ENCODE assay signal across 1 cellular context in the genomic region with DNA sequence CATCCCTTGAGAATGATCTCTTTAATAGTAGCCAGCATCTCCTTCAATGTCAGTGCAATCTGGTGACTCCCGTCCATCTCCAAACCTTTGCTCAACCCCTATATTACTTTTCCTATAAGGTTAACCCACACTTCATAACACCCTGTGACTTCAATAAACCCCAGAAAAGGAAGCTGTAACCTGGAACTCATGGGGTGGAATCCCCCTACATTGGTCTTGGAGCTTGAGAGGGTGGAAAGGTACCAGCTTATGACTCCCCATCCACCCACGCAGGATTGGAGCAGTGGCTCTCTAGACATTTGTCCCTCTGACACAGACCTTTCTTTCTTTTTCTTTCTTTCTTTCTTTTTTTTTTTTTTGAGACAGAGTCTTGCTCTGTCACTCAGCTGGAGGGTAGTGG.
TF ChIP-seq lines count a peak whose summit lies in the region.

No MANE protein-coding gene starts in this region.

TF ChIP-seq in GM23338, 12 proteins besides CTCF, POLR2A, EP300 and RAD21:
- TF ChIP-seq, protein P1, sequence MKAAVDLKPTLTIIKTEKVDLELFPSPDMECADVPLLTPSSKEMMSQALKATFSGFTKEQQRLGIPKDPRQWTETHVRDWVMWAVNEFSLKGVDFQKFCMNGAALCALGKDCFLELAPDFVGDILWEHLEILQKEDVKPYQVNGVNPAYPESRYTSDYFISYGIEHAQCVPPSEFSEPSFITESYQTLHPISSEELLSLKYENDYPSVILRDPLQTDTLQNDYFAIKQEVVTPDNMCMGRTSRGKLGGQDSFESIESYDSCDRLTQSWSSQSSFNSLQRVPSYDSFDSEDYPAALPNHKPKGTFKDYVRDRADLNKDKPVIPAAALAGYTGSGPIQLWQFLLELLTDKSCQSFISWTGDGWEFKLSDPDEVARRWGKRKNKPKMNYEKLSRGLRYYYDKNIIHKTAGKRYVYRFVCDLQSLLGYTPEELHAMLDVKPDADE (IDR thresholded peaks at IDR 0.05): no peak
- TF ChIP-seq ZNF114 (CRISPR knock-in tag; IDR thresholded peaks at IDR 0.05) (no peak), EZH2 (IDR thresholded peaks at IDR 0.05; ENCODE audit: low read depth, unreplicated experiment) (no peak), EZH2phosphoT487 (IDR thresholded peaks at IDR 0.05; ENCODE audit: unreplicated experiment) (no peak), STAT1 (IDR thresholded peaks at IDR 0.05; ENCODE audit: unreplicated experiment) (no peak), CREB1 (CRISPR knock-in tag; IDR thresholded peaks at IDR 0.05; ENCODE audit: low read depth) (no peak), ZNF331 (CRISPR knock-in tag; IDR thresholded peaks at IDR 0.05; ENCODE audit: low read depth) (no peak), POLR2AphosphoS5 (IDR thresholded peaks at IDR 0.05; ENCODE audit: low read depth) (no peak), JUNB (IDR thresholded peaks at IDR 0.05; ENCODE audit: unreplicated experiment) (no peak), NANOG (IDR thresholded peaks at IDR 0.05; ENCODE audit: borderline replicate concordance) (no peak)
- TF ChIP-seq, protein P2, sequence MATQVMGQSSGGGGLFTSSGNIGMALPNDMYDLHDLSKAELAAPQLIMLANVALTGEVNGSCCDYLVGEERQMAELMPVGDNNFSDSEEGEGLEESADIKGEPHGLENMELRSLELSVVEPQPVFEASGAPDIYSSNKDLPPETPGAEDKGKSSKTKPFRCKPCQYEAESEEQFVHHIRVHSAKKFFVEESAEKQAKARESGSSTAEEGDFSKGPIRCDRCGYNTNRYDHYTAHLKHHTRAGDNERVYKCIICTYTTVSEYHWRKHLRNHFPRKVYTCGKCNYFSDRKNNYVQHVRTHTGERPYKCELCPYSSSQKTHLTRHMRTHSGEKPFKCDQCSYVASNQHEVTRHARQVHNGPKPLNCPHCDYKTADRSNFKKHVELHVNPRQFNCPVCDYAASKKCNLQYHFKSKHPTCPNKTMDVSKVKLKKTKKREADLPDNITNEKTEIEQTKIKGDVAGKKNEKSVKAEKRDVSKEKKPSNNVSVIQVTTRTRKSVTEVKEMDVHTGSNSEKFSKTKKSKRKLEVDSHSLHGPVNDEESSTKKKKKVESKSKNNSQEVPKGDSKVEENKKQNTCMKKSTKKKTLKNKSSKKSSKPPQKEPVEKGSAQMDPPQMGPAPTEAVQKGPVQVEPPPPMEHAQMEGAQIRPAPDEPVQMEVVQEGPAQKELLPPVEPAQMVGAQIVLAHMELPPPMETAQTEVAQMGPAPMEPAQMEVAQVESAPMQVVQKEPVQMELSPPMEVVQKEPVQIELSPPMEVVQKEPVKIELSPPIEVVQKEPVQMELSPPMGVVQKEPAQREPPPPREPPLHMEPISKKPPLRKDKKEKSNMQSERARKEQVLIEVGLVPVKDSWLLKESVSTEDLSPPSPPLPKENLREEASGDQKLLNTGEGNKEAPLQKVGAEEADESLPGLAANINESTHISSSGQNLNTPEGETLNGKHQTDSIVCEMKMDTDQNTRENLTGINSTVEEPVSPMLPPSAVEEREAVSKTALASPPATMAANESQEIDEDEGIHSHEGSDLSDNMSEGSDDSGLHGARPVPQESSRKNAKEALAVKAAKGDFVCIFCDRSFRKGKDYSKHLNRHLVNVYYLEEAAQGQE (IDR thresholded peaks at IDR 0.05; ENCODE audit: unreplicated experiment): no peak
- TF ChIP-seq, protein P3, sequence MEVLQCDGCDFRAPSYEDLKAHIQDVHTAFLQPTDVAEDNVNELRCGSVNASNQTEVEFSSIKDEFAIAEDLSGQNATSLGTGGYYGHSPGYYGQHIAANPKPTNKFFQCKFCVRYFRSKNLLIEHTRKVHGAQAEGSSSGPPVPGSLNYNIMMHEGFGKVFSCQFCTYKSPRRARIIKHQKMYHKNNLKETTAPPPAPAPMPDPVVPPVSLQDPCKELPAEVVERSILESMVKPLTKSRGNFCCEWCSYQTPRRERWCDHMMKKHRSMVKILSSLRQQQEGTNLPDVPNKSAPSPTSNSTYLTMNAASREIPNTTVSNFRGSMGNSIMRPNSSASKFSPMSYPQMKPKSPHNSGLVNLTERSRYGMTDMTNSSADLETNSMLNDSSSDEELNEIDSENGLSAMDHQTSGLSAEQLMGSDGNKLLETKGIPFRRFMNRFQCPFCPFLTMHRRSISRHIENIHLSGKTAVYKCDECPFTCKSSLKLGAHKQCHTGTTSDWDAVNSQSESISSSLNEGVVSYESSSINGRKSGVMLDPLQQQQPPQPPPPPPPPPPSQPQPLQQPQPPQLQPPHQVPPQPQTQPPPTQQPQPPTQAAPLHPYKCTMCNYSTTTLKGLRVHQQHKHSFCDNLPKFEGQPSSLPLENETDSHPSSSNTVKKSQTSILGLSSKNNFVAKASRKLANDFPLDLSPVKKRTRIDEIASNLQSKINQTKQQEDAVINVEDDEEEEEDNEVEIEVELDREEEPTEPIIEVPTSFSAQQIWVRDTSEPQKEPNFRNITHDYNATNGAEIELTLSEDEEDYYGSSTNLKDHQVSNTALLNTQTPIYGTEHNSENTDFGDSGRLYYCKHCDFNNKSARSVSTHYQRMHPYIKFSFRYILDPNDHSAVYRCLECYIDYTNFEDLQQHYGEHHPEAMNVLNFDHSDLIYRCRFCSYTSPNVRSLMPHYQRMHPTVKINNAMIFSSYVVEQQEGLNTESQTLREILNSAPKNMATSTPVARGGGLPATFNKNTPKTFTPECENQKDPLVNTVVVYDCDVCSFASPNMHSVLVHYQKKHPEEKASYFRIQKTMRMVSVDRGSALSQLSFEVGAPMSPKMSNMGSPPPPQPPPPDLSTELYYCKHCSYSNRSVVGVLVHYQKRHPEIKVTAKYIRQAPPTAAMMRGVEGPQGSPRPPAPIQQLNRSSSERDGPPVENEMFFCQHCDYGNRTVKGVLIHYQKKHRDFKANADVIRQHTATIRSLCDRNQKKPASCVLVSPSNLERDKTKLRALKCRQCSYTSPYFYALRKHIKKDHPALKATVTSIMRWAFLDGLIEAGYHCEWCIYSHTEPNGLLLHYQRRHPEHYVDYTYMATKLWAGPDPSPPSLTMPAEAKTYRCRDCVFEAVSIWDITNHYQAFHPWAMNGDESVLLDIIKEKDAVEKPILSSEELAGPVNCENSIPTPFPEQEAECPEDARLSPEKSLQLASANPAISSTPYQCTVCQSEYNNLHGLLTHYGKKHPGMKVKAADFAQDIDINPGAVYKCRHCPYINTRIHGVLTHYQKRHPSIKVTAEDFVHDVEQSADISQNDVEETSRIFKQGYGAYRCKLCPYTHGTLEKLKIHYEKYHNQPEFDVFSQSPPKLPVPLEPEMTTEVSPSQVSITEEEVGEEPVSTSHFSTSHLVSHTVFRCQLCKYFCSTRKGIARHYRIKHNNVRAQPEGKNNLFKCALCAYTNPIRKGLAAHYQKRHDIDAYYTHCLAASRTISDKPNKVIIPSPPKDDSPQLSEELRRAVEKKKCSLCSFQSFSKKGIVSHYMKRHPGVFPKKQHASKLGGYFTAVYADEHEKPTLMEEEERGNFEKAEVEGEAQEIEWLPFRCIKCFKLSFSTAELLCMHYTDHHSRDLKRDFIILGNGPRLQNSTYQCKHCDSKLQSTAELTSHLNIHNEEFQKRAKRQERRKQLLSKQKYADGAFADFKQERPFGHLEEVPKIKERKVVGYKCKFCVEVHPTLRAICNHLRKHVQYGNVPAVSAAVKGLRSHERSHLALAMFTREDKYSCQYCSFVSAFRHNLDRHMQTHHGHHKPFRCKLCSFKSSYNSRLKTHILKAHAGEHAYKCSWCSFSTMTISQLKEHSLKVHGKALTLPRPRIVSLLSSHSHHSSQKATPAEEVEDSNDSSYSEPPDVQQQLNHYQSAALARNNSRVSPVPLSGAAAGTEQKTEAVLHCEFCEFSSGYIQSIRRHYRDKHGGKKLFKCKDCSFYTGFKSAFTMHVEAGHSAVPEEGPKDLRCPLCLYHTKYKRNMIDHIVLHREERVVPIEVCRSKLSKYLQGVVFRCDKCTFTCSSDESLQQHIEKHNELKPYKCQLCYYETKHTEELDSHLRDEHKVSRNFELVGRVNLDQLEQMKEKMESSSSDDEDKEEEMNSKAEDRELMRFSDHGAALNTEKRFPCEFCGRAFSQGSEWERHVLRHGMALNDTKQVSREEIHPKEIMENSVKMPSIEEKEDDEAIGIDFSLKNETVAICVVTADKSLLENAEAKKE (CRISPR knock-in tag; IDR thresholded peaks at IDR 0.05): no peak
